In genomic region chr2:112869258-112869842, GRCh38 we compare ENCODE assay signal across 8 cellular contexts. TPM values are rescaled to one million over a fixed set of nuclear protein-coding genes. Genes with fewer than 3 reads are reported as not detected.
DNase-seq lines count a peak whose midpoint lies in the region; ATAC-seq, FAIRE-seq and TF ChIP-seq lines count a peak whose summit lies in the region.

No MANE protein-coding gene starts in this region.

- TF ChIP-seq CTCF in astrocyte (IDR thresholded peaks at IDR 0.05; ENCODE audit: insufficient read depth, low read depth, low read length) (no peak), left lung (IDR thresholded peaks at IDR 0.05) (no peak)

- H3K36me3 ChIP-seq in astrocyte (ENCODE audit: insufficient read depth, low read length) (no peaks in the 10 kb centered on the region), left lung (no peaks in the 10 kb centered on the region)

- no peak overlapping the region for H2AFZ ChIP-seq in astrocyte (ENCODE audit: low read depth, low read length)

- no peak overlapping the region for H3K27ac Mint-ChIP-seq in astrocyte (ENCODE audit: unreplicated experiment)

- peaks cover 11% of the 10 kb centered on the region for H3K9me3 Mint-ChIP-seq in astrocyte (ENCODE audit: unreplicated experiment)

- ATAC-seq in left lung (peak; percentile 93), GM18870 (IDR thresholded peaks at IDR 0.05; ENCODE audit: unreplicated experiment) (no peak), GM21723 (IDR thresholded peaks at IDR 0.05; ENCODE audit: unreplicated experiment) (no peak)

- H3K4me3 ChIP-seq in astrocyte (ENCODE audit: insufficient read depth, low read depth, low read length): no peak overlapping the region
- no peak overlapping the region for H3K4me3 ChIP-seq in left lung

- H3K9me3 ChIP-seq in astrocyte (ENCODE audit: insufficient read depth, low read depth, low read length) (no peaks in the 10 kb centered on the region), left lung (no peaks in the 10 kb centered on the region)

- H3K27ac ChIP-seq in astrocyte (ENCODE audit: low read depth, low read length) (no peak overlapping the region), left lung (no peak overlapping the region)

- no peaks in the 10 kb centered on the region for H3K36me3 Mint-ChIP-seq in astrocyte (ENCODE audit: low read depth, unreplicated experiment)

- peak overlapping the region; percentile 21 for H3K4me2 ChIP-seq in astrocyte (ENCODE audit: low read length)

- peaks cover 7% of the 10 kb centered on the region for H3K27me3 Mint-ChIP-seq in astrocyte (ENCODE audit: low read depth, unreplicated experiment)

- peaks cover 8% of the 10 kb centered on the region for H3K4me1 ChIP-seq in astrocyte (ENCODE audit: insufficient read depth, low read length)
- peaks cover 0 to 27% of the 10 kb centered on the region in 2 donors for H3K4me1 ChIP-seq in left lung

- DNase-seq in HCEC 1CT (peak; percentile 84), NCI-H2171 (lab: John Stamatoyannopoulos, UW) (peak; percentile 73), astrocyte (ENCODE audit: low read depth) (peak; percentile 92), left lung (peak; percentile 85 to 88), GM19239 (ENCODE audit: insufficient read length, low spot score) (no peak), KG1 (lab: John Stamatoyannopoulos, UW) (no peak)

- peaks cover 5% of the 10 kb centered on the region for H3K4me1 Mint-ChIP-seq in astrocyte (ENCODE audit: low read depth, unreplicated experiment)

- no peak overlapping the region for H3K9ac ChIP-seq in astrocyte (ENCODE audit: low read length)

- H4K20me1 ChIP-seq in astrocyte (ENCODE audit: insufficient read depth, low read length): no peaks in the 10 kb centered on the region

- H3K27me3 ChIP-seq in astrocyte (ENCODE audit: insufficient read depth, low read length): no peaks in the 10 kb centered on the region
- no peaks in the 10 kb centered on the region for H3K27me3 ChIP-seq in left lung

- FAIRE-seq in astrocyte (lab: Jason Lieb, UNC): no peak
- no peak for FAIRE-seq in GM19239 (lab: Jason Lieb, UNC)

- no peaks in the 10 kb centered on the region for H3K79me2 ChIP-seq in astrocyte (ENCODE audit: insufficient read depth, low read length)

- no peak overlapping the region for H3K4me3 Mint-ChIP-seq in astrocyte (ENCODE audit: unreplicated experiment)

- intact Hi-C loops in left lung (cut with DNase I): no loop called here

RNA-seq across cellular contexts. Expression of gene IL1B, which starts 32.8 kb away (rescaled TPM):
- total RNA-seq in astrocyte (not detected in 2 replicates), left lung (10 to 100 TPM in 1 of 2 donors, 1 to 10 TPM in 1; 2.5 to 38.1 TPM)

RNA-seq across cellular contexts. Expression of gene IL37, which starts 41.6 kb away (rescaled TPM):
- not detected in 2 replicates for total RNA-seq in astrocyte
- total RNA-seq in left lung: 1 to 10 TPM in 1 of 2 donors, not detected in 1; 1.1 TPM

Comparison
In these comparisons a context has a peak if more than half of its experiments do, and no peak if none do; other contexts are left out.
1. DNase-seq: peak in HCEC 1CT (single experiment), NCI-H2171 (single experiment), astrocyte (single experiment) and left lung (2 of 2); none in GM19239 (single experiment) and KG1 (single experiment).